ENCODE assay signal across 12 cellular contexts in the genomic region with DNA sequence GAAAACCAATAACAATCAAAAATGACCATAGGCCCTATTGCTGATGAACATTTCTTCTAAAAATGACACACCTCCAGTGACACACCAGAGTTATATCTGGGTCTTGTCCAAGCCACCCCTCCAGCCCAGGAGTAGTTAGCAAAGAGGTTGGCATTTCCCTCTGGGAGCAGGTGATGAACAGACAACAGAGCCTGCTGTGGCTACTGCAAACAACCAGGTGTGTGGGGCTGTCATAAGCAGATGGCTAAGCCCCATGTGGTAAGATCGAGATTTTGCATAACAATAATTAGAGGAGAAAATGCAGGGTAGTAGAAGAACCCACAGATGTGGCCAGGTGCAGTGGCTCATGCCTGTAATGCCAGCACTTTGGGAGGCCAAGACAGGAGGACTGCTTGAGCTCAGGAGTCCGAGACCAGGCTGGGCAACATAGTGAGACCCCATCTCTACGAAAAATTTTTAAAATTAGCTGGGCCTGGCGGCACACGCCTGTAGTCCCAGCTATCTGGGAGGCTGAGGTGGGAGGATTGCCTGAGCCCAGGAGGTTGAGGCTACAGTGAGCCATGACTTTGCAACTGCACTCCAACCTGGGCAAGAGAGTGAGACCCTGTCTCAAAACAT. TPM values are rescaled to one million over a fixed set of nuclear protein-coding genes. Genes with fewer than 3 reads are reported as not detected.
A peak's percentile ranks its signal among the peaks of the same experiment; 100 is the strongest.
DNase-seq lines count a peak whose midpoint lies in the region; ATAC-seq, FAIRE-seq and TF ChIP-seq lines count a peak whose summit lies in the region.
"Had no signal": no experiment of that assay in that cellular context is flagged by ENCODE, and none has a peak within 500 bp of the region (broad histone marks: within the 10 kb centered on the region; RNA-seq: fewer than 3 reads in every experiment).

No MANE protein-coding gene starts in this region.

- H3K79me2 ChIP-seq in HepG2 (ENCODE audit: insufficient read depth, low read length) = peaks cover 8% of the 10 kb centered on the region

- H3K4me3 ChIP-seq in HepG2 (replicated peaks in 1 of 3; ENCODE audit: insufficient read depth in 1 of 3, low read depth in 2 of 3, low read length in 3 of 3) (no peak overlapping the region), right lobe of liver (no peak overlapping the region), epithelial cell of esophagus (ENCODE audit: low read length) (no peak overlapping the region)

- no peak overlapping the region for H3K4me3 Mint-ChIP-seq in CD14-positive monocyte
- H3K4me3 Mint-ChIP-seq: activated T-cell treated with anti-CD3 and anti-CD28 coated beads, Interleukin-2, amount 50 U/mL, for 4 hours; T-helper 2 cell treated with Interferon-gamma antibody and Interleukin-4, amounts not matched to agents 5 μg/mL and 100 μg/mL, for 36 hours had no signal

- intact Hi-C loops in HepG2 (cut with micrococcal nuclease; ENCODE audit: unreplicated experiment) (no loop called here), right lobe of liver (cut with DNase I) (no loop called here), CD14-positive monocyte (cut with micrococcal nuclease) (no loop called here)

- TF ChIP-seq POLR2A in HepG2 (IDR thresholded peaks at IDR 0.05; ENCODE audit: insufficient read depth in 1 of 2, low read depth in 2 of 2, low read length in 2 of 2) = no peak
- no peak for TF ChIP-seq POLR2A in right lobe of liver (IDR thresholded peaks at IDR 0.05)

- in situ Hi-C loops in HepG2 (cut with HindIII; ENCODE audit: extremely low pct_ligation_motif_present, low pct_unique_long_range_greater_than_20kb) = no loop called here

- no peak for TF ChIP-seq EP300 in HepG2 (IDR thresholded peaks at IDR 0.05; ENCODE audit: low read depth in 2 of 2, low read length in 2 of 2)
- TF ChIP-seq EP300 in HepG2 (CRISPR knock-in tag; IDR thresholded peaks at IDR 0.05; ENCODE audit: borderline replicate concordance) = no peak

- no peak overlapping the region for H3K27ac Mint-ChIP-seq in CD14-positive monocyte
- H3K27ac Mint-ChIP-seq: T-helper 2 cell treated with Interferon-gamma antibody and Interleukin-4, amounts not matched to agents 5 μg/mL and 100 μg/mL, for 36 hours had no signal

- no peaks in the 10 kb centered on the region; a peak in 1 of 5 replicates for H3K27me3 ChIP-seq in HepG2 (ENCODE audit: control insufficient read depth in 1 of 2, insufficient read depth in 2 of 2, low read length in 2 of 2)
- H3K27me3 ChIP-seq in right lobe of liver = no peaks in the 10 kb centered on the region

- H3K36me3 ChIP-seq in HepG2 (replicated peaks in 1 of 2; ENCODE audit: control insufficient read depth in 1 of 2, insufficient read depth in 2 of 2, low read length in 2 of 2) (peaks cover 0 to 1% of the 10 kb centered on the region in 2 experiments; a peak in 2 of 5 replicates), right lobe of liver (no peaks in the 10 kb centered on the region)

- no peak for DNase-seq in HepG2 (ENCODE audit: low spot score)
- no peak for DNase-seq in right lobe of liver
- peak; percentile 57 for DNase-seq in NCI-H510A treated with DMSO at 0.1 percent for 48 hours (lab: John Stamatoyannopoulos, UW)
- DNase-seq in epithelial cell of esophagus (ENCODE audit: low read depth) = peak; percentile 82
- DNase-seq in frontal cortex (ENCODE audit: low spot score in 2 of 2) = no peak
- no peak for DNase-seq in CD14-positive monocyte (ENCODE audit: low spot score)
- DNase-seq: activated T-cell treated with anti-CD3 and anti-CD28 coated beads, Interleukin-2, amount 50 U/mL, for 4 hours; kidney had no signal

- peaks cover 20% of the 10 kb centered on the region for H3K4me1 Mint-ChIP-seq in CD14-positive monocyte

- H3K27me3 Mint-ChIP-seq in CD14-positive monocyte (ENCODE audit: low read depth in 3 of 3) = no peaks in the 10 kb centered on the region

- H3K4me1 ChIP-seq in HepG2 (ENCODE audit: insufficient read depth, low read length) (peaks cover 11% of the 10 kb centered on the region; the same call in 1 of the 2 replicates), right lobe of liver (peaks cover 0 to 7% (median 2%) of the 10 kb centered on the region in 4 donors)

- peaks cover 13 to 28% of the 10 kb centered on the region in 2 donors for H3K36me3 Mint-ChIP-seq in CD14-positive monocyte

- H3K9ac ChIP-seq in HepG2 (ENCODE audit: insufficient read depth, low read depth, low read length) = no peak overlapping the region

- no TSS peak for BruUV-seq in HepG2 (replicated peaks; lab: Mats Ljungman, UMichigan)

- ATAC-seq in HepG2 (no peak), right lobe of liver (no peak), GM18858 (IDR thresholded peaks at IDR 0.05; ENCODE audit: unreplicated experiment) (no peak), GM19467 (IDR thresholded peaks at IDR 0.05; ENCODE audit: unreplicated experiment) (no peak)
- ATAC-seq: activated T-cell treated with anti-CD3 and anti-CD28 coated beads, Interleukin-2, amount 50 U/mL, for 4 hours had no signal

- H3K27ac ChIP-seq in HepG2 (ENCODE audit: extremely low read length, insufficient read depth, low read length) = no peak overlapping the region
- H3K27ac ChIP-seq in right lobe of liver = no peak overlapping the region

- H3K4me2 ChIP-seq in HepG2 (ENCODE audit: low read depth, low read length) = no peak overlapping the region

- TF ChIP-seq CTCF in HepG2 (CRISPR knock-in tag; IDR thresholded peaks at IDR 0.05) = no peak
- TF ChIP-seq CTCF in right lobe of liver (IDR thresholded peaks at IDR 0.05) = no peak
- TF ChIP-seq CTCF in epithelial cell of esophagus (IDR thresholded peaks at IDR 0.05; ENCODE audit: insufficient read depth, low read depth, low read length, missing control alignments) = no peak
- TF ChIP-seq CTCF in CD14-positive monocyte (IDR thresholded peaks at IDR 0.05) = no peak

- FAIRE-seq in HepG2 (lab: Jason Lieb, UNC) (no peak), frontal cortex (lab: Jason Lieb, UNC) (no peak)
- FAIRE-seq: GM12891, kidney had no signal

- H3K9me3 ChIP-seq in HepG2 (ENCODE audit: low read length) (no peaks in the 10 kb centered on the region), right lobe of liver (no peaks in the 10 kb centered on the region)

- H3K9me3 Mint-ChIP-seq in CD14-positive monocyte = no peaks in the 10 kb centered on the region
- H3K9me3 Mint-ChIP-seq: activated T-cell treated with anti-CD3 and anti-CD28 coated beads, Interleukin-2, amount 50 U/mL, for 4 hours; T-helper 2 cell treated with Interferon-gamma antibody and Interleukin-4, amounts not matched to agents 5 μg/mL and 100 μg/mL, for 36 hours had no signal

- no peak for TF ChIP-seq RAD21 in HepG2 (CRISPR knock-in tag; IDR thresholded peaks at IDR 0.05)

- WGBS in HepG2 (ENCODE audit: low lambda C conversion rate) = 92% methylated on average over 5 of the region's 5 CpGs
- WGBS in right lobe of liver (ENCODE audit: insufficient coverage, low coverage, low lambda C conversion rate, missing lambda C conversion rate) = 50% methylated on average over 2 of the region's 5 CpGs

- no peak overlapping the region for H2AFZ ChIP-seq in HepG2 (ENCODE audit: low read length)

- CTCF ChIA-PET in HepG2 (lab: Yijun Ruan, JAX; ENCODE audit: low intra/inter-chr PET ratio, low total read pairs) = no interaction called here

- POLR2A ChIA-PET in HepG2 (lab: Yijun Ruan, JAX) = no interaction called here

- H4K20me1 ChIP-seq in HepG2 (ENCODE audit: insufficient read depth, low read length) = no peaks in the 10 kb centered on the region

RNA-seq across cellular contexts. Expression of gene XRCC1, which starts 5.0 kb away (rescaled TPM):
- total RNA-seq in HepG2 (2016; rRNA removed; fragmentation: Illumina TruSeq; extraction: Trizol) = 21.8 and 26.3 TPM in 2 replicates
- total RNA-seq in HepG2 (2016; cell fraction: cytosol; rRNA removed; fragmentation: Illumina TruSeq; extraction: Trizol; ENCODE audit: low read depth) = 6.7 and 8.5 TPM in 2 replicates
- 20.1 and 27.3 TPM in 2 replicates for total RNA-seq in HepG2 (2016; cell fraction: insoluble cytoplasmic fraction; rRNA removed; fragmentation: Illumina TruSeq; extraction: Trizol)
- total RNA-seq in HepG2 (2016; cell fraction: membrane; rRNA removed; fragmentation: Illumina TruSeq; extraction: Trizol) = 10.4 and 12.8 TPM in 2 replicates
- 15.2 and 17.3 TPM in 2 replicates for total RNA-seq in HepG2 (2016; cell fraction: nucleus; rRNA removed; fragmentation: Illumina TruSeq; extraction: Trizol)
- polyA plus RNA-seq in HepG2 (2011; rRNA removed) = 24.7 and 28.7 TPM in 2 replicates
- 21.1 and 30.4 TPM in 2 replicates for polyA plus RNA-seq in HepG2 (2011; cell fraction: cytosol; rRNA removed)
- polyA plus RNA-seq in HepG2 (2011; cell fraction: nucleus; rRNA removed) = 17.0 and 19.0 TPM in 2 replicates
- polyA plus RNA-seq in HepG2 (2012) = 22.3 and 28.4 TPM in 2 replicates
- polyA plus RNA-seq in HepG2 (2016; cell fraction: cytosol; fragmentation: Illumina TruSeq; extraction: Trizol; ENCODE audit: low read depth) = 7.4 and 7.7 TPM in 2 replicates
- polyA plus RNA-seq in HepG2 (2016; cell fraction: insoluble cytoplasmic fraction; fragmentation: Illumina TruSeq; extraction: Trizol; ENCODE audit: low read depth) = 25.4 and 33.4 TPM in 2 replicates
- 10.3 and 12.0 TPM in 2 replicates for polyA plus RNA-seq in HepG2 (2016; cell fraction: membrane; fragmentation: Illumina TruSeq; extraction: Trizol; ENCODE audit: low read depth)
- polyA plus RNA-seq in HepG2 (2016; cell fraction: nucleus; fragmentation: Illumina TruSeq; extraction: Trizol; ENCODE audit: insufficient read depth, low read depth) = 29.4 and 29.9 TPM in 2 replicates
- 30.5 and 32.9 TPM in 2 replicates for polyA minus RNA-seq in HepG2 (2011; rRNA and poly(A)+ RNA removed; ENCODE audit: low replicate concordance)
- polyA minus RNA-seq in HepG2 (2011; cell fraction: cytosol; rRNA and poly(A)+ RNA removed) = 16.2 and 18.3 TPM in 2 replicates
- 12.6 and 14.9 TPM in 2 replicates for polyA minus RNA-seq in HepG2 (2011; cell fraction: nucleus; rRNA and poly(A)+ RNA removed)
- total RNA-seq in right lobe of liver = 1 to 10 TPM; 5.5 to 8.4 (median 7.5) TPM
- total RNA-seq in frontal cortex = 13.9 TPM
- 10 to 100 TPM; 13.1 to 19.3 TPM for polyA plus RNA-seq in CD14-positive monocyte

RNA-seq across cellular contexts. Expression of gene PINLYP, which starts 5.3 kb away (rescaled TPM):
- total RNA-seq in HepG2 (2016; rRNA removed; fragmentation: Illumina TruSeq; extraction: Trizol) (0.24 TPM in 1 of 2 replicates, not detected in the other), right lobe of liver (1 to 10 TPM in 1 of 6 experiments, under 1 TPM in 4, not detected in 1; 0.58 to 1.5 (median 0.81) TPM), frontal cortex (6.9 TPM)
- total RNA-seq in HepG2 (2016; cell fraction: cytosol; rRNA removed; fragmentation: Illumina TruSeq; extraction: Trizol; ENCODE audit: low read depth) = 0.53 TPM in 1 of 2 replicates, not detected in the other
- total RNA-seq in HepG2 (2016; cell fraction: insoluble cytoplasmic fraction; rRNA removed; fragmentation: Illumina TruSeq; extraction: Trizol) = 0.26 TPM in 1 of 2 replicates, not detected in the other
- total RNA-seq in HepG2 (2016; cell fraction: membrane; rRNA removed; fragmentation: Illumina TruSeq; extraction: Trizol) = 0.21 TPM in 1 of 2 replicates, not detected in the other
- total RNA-seq in HepG2 (2016; cell fraction: nucleus; rRNA removed; fragmentation: Illumina TruSeq; extraction: Trizol) = not detected in 2 replicates
- polyA plus RNA-seq in HepG2 (2011; rRNA removed) (0.20 and 0.21 TPM in 2 replicates), CD14-positive monocyte (1 to 10 TPM in 1 of 2 donors, under 1 TPM in 1; 0.93 to 1.3 TPM)
- polyA plus RNA-seq in HepG2 (2011; cell fraction: cytosol; rRNA removed) = 0.18 and 0.24 TPM in 2 replicates
- polyA plus RNA-seq in HepG2 (2011; cell fraction: nucleus; rRNA removed) = 0.21 and 0.42 TPM in 2 replicates
- polyA plus RNA-seq in HepG2 (2012) = 0.23 and 0.27 TPM in 2 replicates
- 0.16 TPM in 1 of 2 replicates, not detected in the other for polyA plus RNA-seq in HepG2 (2016; cell fraction: cytosol; fragmentation: Illumina TruSeq; extraction: Trizol; ENCODE audit: low read depth)
- polyA plus RNA-seq in HepG2 (2016; cell fraction: insoluble cytoplasmic fraction; fragmentation: Illumina TruSeq; extraction: Trizol; ENCODE audit: low read depth) = 0.53 TPM in 1 of 2 replicates, not detected in the other
- not detected in 2 replicates for polyA plus RNA-seq in HepG2 (2016; cell fraction: membrane; fragmentation: Illumina TruSeq; extraction: Trizol; ENCODE audit: low read depth)
- 0.52 and 1.4 TPM in 2 replicates for polyA plus RNA-seq in HepG2 (2016; cell fraction: nucleus; fragmentation: Illumina TruSeq; extraction: Trizol; ENCODE audit: insufficient read depth, low read depth)
- 0.06 and 0.07 TPM in 2 replicates for polyA minus RNA-seq in HepG2 (2011; rRNA and poly(A)+ RNA removed; ENCODE audit: low replicate concordance)
- not detected in 2 replicates for polyA minus RNA-seq in HepG2 (2011; cell fraction: cytosol; rRNA and poly(A)+ RNA removed)
- 0.13 TPM in 1 of 2 replicates, not detected in the other for polyA minus RNA-seq in HepG2 (2011; cell fraction: nucleus; rRNA and poly(A)+ RNA removed)

RNA-seq across cellular contexts. Expression of gene IRGQ, which starts 25.7 kb away (rescaled TPM):
- total RNA-seq in HepG2 (2016; rRNA removed; fragmentation: Illumina TruSeq; extraction: Trizol) (12.4 and 16.5 TPM in 2 replicates), right lobe of liver (10 to 100 TPM in 4 of 6 experiments, 1 to 10 TPM in 2; 9.1 to 18.6 (median 11.0) TPM), frontal cortex (140 TPM)
- 1.5 and 1.9 TPM in 2 replicates for total RNA-seq in HepG2 (2016; cell fraction: cytosol; rRNA removed; fragmentation: Illumina TruSeq; extraction: Trizol; ENCODE audit: low read depth)
- total RNA-seq in HepG2 (2016; cell fraction: insoluble cytoplasmic fraction; rRNA removed; fragmentation: Illumina TruSeq; extraction: Trizol) = 12.6 and 15.2 TPM in 2 replicates
- total RNA-seq in HepG2 (2016; cell fraction: membrane; rRNA removed; fragmentation: Illumina TruSeq; extraction: Trizol) = 5.6 and 6.3 TPM in 2 replicates
- total RNA-seq in HepG2 (2016; cell fraction: nucleus; rRNA removed; fragmentation: Illumina TruSeq; extraction: Trizol) = 12.7 and 12.8 TPM in 2 replicates
- polyA plus RNA-seq in HepG2 (2011; rRNA removed) (11.4 and 11.6 TPM in 2 replicates), CD14-positive monocyte (1 to 10 TPM; 1.8 to 2.9 TPM)
- 6.4 and 10.2 TPM in 2 replicates for polyA plus RNA-seq in HepG2 (2011; cell fraction: cytosol; rRNA removed)
- polyA plus RNA-seq in HepG2 (2011; cell fraction: nucleus; rRNA removed) = 11.8 and 12.3 TPM in 2 replicates
- polyA plus RNA-seq in HepG2 (2012) = 3.2 and 3.7 TPM in 2 replicates
- polyA plus RNA-seq in HepG2 (2016; cell fraction: cytosol; fragmentation: Illumina TruSeq; extraction: Trizol; ENCODE audit: low read depth) = 0.71 and 1.1 TPM in 2 replicates
- 9.0 and 10.3 TPM in 2 replicates for polyA plus RNA-seq in HepG2 (2016; cell fraction: insoluble cytoplasmic fraction; fragmentation: Illumina TruSeq; extraction: Trizol; ENCODE audit: low read depth)
- polyA plus RNA-seq in HepG2 (2016; cell fraction: membrane; fragmentation: Illumina TruSeq; extraction: Trizol; ENCODE audit: low read depth) = 2.1 and 2.5 TPM in 2 replicates
- 17.0 and 18.2 TPM in 2 replicates for polyA plus RNA-seq in HepG2 (2016; cell fraction: nucleus; fragmentation: Illumina TruSeq; extraction: Trizol; ENCODE audit: insufficient read depth, low read depth)
- polyA minus RNA-seq in HepG2 (2011; rRNA and poly(A)+ RNA removed; ENCODE audit: low replicate concordance) = 6.7 and 18.5 TPM in 2 replicates
- 10.1 and 13.1 TPM in 2 replicates for polyA minus RNA-seq in HepG2 (2011; cell fraction: cytosol; rRNA and poly(A)+ RNA removed)
- polyA minus RNA-seq in HepG2 (2011; cell fraction: nucleus; rRNA and poly(A)+ RNA removed) = 4.9 and 8.1 TPM in 2 replicates

RNA-seq across cellular contexts. Expression of gene ZNF576, which starts 26.1 kb away (rescaled TPM):
- 9.6 and 10.9 TPM in 2 replicates for total RNA-seq in HepG2 (2016; rRNA removed; fragmentation: Illumina TruSeq; extraction: Trizol)
- total RNA-seq in HepG2 (2016; cell fraction: cytosol; rRNA removed; fragmentation: Illumina TruSeq; extraction: Trizol; ENCODE audit: low read depth) = 8.7 and 10.4 TPM in 2 replicates
- total RNA-seq in HepG2 (2016; cell fraction: insoluble cytoplasmic fraction; rRNA removed; fragmentation: Illumina TruSeq; extraction: Trizol) = 10.6 and 11.2 TPM in 2 replicates
- 13.9 and 14.1 TPM in 2 replicates for total RNA-seq in HepG2 (2016; cell fraction: membrane; rRNA removed; fragmentation: Illumina TruSeq; extraction: Trizol)
- total RNA-seq in HepG2 (2016; cell fraction: nucleus; rRNA removed; fragmentation: Illumina TruSeq; extraction: Trizol) = 6.6 and 7.0 TPM in 2 replicates
- polyA plus RNA-seq in HepG2 (2011; rRNA removed) = 7.2 and 10.2 TPM in 2 replicates
- polyA plus RNA-seq in HepG2 (2011; cell fraction: cytosol; rRNA removed) = 7.1 and 9.5 TPM in 2 replicates
- 7.2 and 9.1 TPM in 2 replicates for polyA plus RNA-seq in HepG2 (2011; cell fraction: nucleus; rRNA removed)
- 4.1 and 5.6 TPM in 2 replicates for polyA plus RNA-seq in HepG2 (2012)
- 11.9 and 12.6 TPM in 2 replicates for polyA plus RNA-seq in HepG2 (2016; cell fraction: cytosol; fragmentation: Illumina TruSeq; extraction: Trizol; ENCODE audit: low read depth)
- polyA plus RNA-seq in HepG2 (2016; cell fraction: insoluble cytoplasmic fraction; fragmentation: Illumina TruSeq; extraction: Trizol; ENCODE audit: low read depth) = 12.1 and 13.5 TPM in 2 replicates
- 12.7 and 17.2 TPM in 2 replicates for polyA plus RNA-seq in HepG2 (2016; cell fraction: membrane; fragmentation: Illumina TruSeq; extraction: Trizol; ENCODE audit: low read depth)
- polyA plus RNA-seq in HepG2 (2016; cell fraction: nucleus; fragmentation: Illumina TruSeq; extraction: Trizol; ENCODE audit: insufficient read depth, low read depth) = 8.1 and 10.1 TPM in 2 replicates
- polyA minus RNA-seq in HepG2 (2011; rRNA and poly(A)+ RNA removed; ENCODE audit: low replicate concordance) = 10.5 and 15.9 TPM in 2 replicates
- 3.5 and 5.6 TPM in 2 replicates for polyA minus RNA-seq in HepG2 (2011; cell fraction: cytosol; rRNA and poly(A)+ RNA removed)
- 10.2 and 14.8 TPM in 2 replicates for polyA minus RNA-seq in HepG2 (2011; cell fraction: nucleus; rRNA and poly(A)+ RNA removed)
- 10 to 100 TPM in 4 of 6 experiments, 1 to 10 TPM in 2; 7.7 to 15.8 (median 10.3) TPM for total RNA-seq in right lobe of liver
- 5.3 TPM for total RNA-seq in frontal cortex
- 1 to 10 TPM; 7.2 to 8.4 TPM for polyA plus RNA-seq in CD14-positive monocyte

RNA-seq across cellular contexts. Expression of gene ZNF575, which starts 37.3 kb away (rescaled TPM):
- total RNA-seq in HepG2 (2016; rRNA removed; fragmentation: Illumina TruSeq; extraction: Trizol) (0.27 TPM in 1 of 2 replicates, not detected in the other), right lobe of liver (under 1 TPM in 5 of 6 experiments, not detected in 1; 0.89 to 0.99 (median 0.95) TPM), frontal cortex (0.82 TPM)
- total RNA-seq in HepG2 (2016; cell fraction: cytosol; rRNA removed; fragmentation: Illumina TruSeq; extraction: Trizol; ENCODE audit: low read depth) = not detected in 2 replicates
- 0.04 TPM in 1 of 2 replicates, not detected in the other for total RNA-seq in HepG2 (2016; cell fraction: insoluble cytoplasmic fraction; rRNA removed; fragmentation: Illumina TruSeq; extraction: Trizol)
- total RNA-seq in HepG2 (2016; cell fraction: membrane; rRNA removed; fragmentation: Illumina TruSeq; extraction: Trizol) = 0.10 and 0.12 TPM in 2 replicates
- not detected in 2 replicates for total RNA-seq in HepG2 (2016; cell fraction: nucleus; rRNA removed; fragmentation: Illumina TruSeq; extraction: Trizol)
- polyA plus RNA-seq in HepG2 (2011; rRNA removed) (0.17 TPM in 2 replicates), CD14-positive monocyte (under 1 TPM; 0.25 to 0.79 TPM)
- 0.03 and 0.05 TPM in 2 replicates for polyA plus RNA-seq in HepG2 (2011; cell fraction: cytosol; rRNA removed)
- 0.19 and 0.43 TPM in 2 replicates for polyA plus RNA-seq in HepG2 (2011; cell fraction: nucleus; rRNA removed)
- 0.30 and 0.32 TPM in 2 replicates for polyA plus RNA-seq in HepG2 (2012)
- 0.27 and 0.37 TPM in 2 replicates for polyA plus RNA-seq in HepG2 (2016; cell fraction: cytosol; fragmentation: Illumina TruSeq; extraction: Trizol; ENCODE audit: low read depth)
- polyA plus RNA-seq in HepG2 (2016; cell fraction: insoluble cytoplasmic fraction; fragmentation: Illumina TruSeq; extraction: Trizol; ENCODE audit: low read depth) = 0.32 and 0.36 TPM in 2 replicates
- 0.44 and 0.72 TPM in 2 replicates for polyA plus RNA-seq in HepG2 (2016; cell fraction: membrane; fragmentation: Illumina TruSeq; extraction: Trizol; ENCODE audit: low read depth)
- 0.77 TPM in 1 of 2 replicates, not detected in the other for polyA plus RNA-seq in HepG2 (2016; cell fraction: nucleus; fragmentation: Illumina TruSeq; extraction: Trizol; ENCODE audit: insufficient read depth, low read depth)
- 0.23 and 0.32 TPM in 2 replicates for polyA minus RNA-seq in HepG2 (2011; rRNA and poly(A)+ RNA removed; ENCODE audit: low replicate concordance)
- 0.26 TPM in 1 of 2 replicates, not detected in the other for polyA minus RNA-seq in HepG2 (2011; cell fraction: cytosol; rRNA and poly(A)+ RNA removed)
- polyA minus RNA-seq in HepG2 (2011; cell fraction: nucleus; rRNA and poly(A)+ RNA removed) = 0.52 TPM in 1 of 2 replicates, not detected in the other

Comparison
In these comparisons a context has a peak if more than half of its experiments do, and no peak if none do; other contexts are left out.
1. DNase-seq: peak in NCI-H510A treated with DMSO at 0.1 percent for 48 hours (single experiment) and epithelial cell of esophagus (single experiment); none in HepG2 (single experiment), right lobe of liver (0 of 3), frontal cortex (0 of 2) and CD14-positive monocyte (single experiment).